10 cellular contexts compared by ENCODE assay signal in the genomic region with DNA sequence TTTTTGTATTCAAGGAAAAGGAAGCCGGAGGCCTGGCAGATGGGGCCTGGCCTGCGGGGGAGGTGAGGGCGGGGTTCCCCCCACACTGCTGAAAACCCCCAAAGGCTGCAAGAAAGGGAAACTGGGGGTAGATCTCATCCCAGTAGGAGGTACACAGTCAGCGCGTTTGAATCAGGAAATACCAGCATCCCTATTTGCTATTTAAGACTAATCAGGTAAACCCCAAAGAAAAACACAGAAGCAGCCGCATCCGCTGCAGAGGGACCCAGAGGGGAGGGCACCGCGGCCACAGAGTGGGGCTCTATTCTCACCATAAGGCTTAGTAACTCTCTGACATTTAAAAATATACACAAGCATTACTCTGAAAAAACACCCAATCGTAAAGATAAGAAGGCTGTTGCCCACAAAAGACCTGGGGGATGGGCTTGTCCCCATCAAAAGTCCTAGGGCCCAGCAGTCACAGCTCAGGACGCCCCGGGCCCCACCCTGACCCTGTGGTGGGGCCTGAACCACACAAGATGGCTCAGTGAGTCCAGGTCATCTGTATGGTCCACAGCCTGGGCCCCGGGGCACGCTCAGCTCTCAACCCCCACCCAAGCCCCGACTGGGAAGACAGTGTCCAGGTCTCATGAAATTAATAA. TPM values are rescaled to one million over a fixed set of nuclear protein-coding genes. Genes with fewer than 3 reads are reported as not detected.
DNase-seq lines count a peak whose midpoint lies in the region; ATAC-seq and TF ChIP-seq lines count a peak whose summit lies in the region.
"Had no signal": no experiment of that assay in that cellular context is flagged by ENCODE, and none has a peak within 500 bp of the region (broad histone marks: within the 10 kb centered on the region; RNA-seq: fewer than 3 reads in every experiment).

No MANE protein-coding gene starts in this region.

- DNase-seq in stimulated activated CD4-positive, alpha-beta T cell treated with anti-CD3 and anti-CD28 coated beads, Interleukin-15, amount 100 ng/mL, for 24 hours, result peak; percentile 33
- DNase-seq in stimulated activated CD4-positive, alpha-beta T cell treated with anti-CD3 and anti-CD28 coated beads, Interleukin-4, amount 100 ng/mL, for 4 hours, result no peak
- DNase-seq in T-helper 2 cell treated with Interferon-gamma antibody and Interleukin-4, amounts not matched to agents 5 μg/mL and 100 μg/mL, for 36 hours (ENCODE audit: low spot score), result peak; percentile 63
- DNase-seq in cardiac septum (ENCODE audit: low spot score) (no peak), erythroblast (lab: John Stamatoyannopoulos, UW) (no peak)
- DNase-seq: NCI-H2029 treated with DMSO at 0.1 percent for 48 hours had no signal

- peaks cover 12% of the 10 kb centered on the region for H3K9me3 Mint-ChIP-seq in T-helper 2 cell treated with Interferon-gamma antibody and Interleukin-4, amounts not matched to agents 5 μg/mL and 100 μg/mL, for 36 hours
- H3K9me3 Mint-ChIP-seq in stimulated activated naive CD8-positive, alpha-beta T cell treated with anti-CD3 and anti-CD28 coated beads, Interleukin-15, Interleukin-2, amounts not matched to agents 100 ng/mL and 50 ng/mL, for 24 hours, result peaks cover 5% of the 10 kb centered on the region

- peak overlapping the region; percentile 34 for H3K4me3 Mint-ChIP-seq in T-helper 2 cell treated with Interferon-gamma antibody and Interleukin-4, amounts not matched to agents 5 μg/mL and 100 μg/mL, for 36 hours
- H3K4me3 Mint-ChIP-seq in stimulated activated naive CD8-positive, alpha-beta T cell treated with anti-CD3 and anti-CD28 coated beads, Interleukin-15, Interleukin-2, amounts not matched to agents 100 ng/mL and 50 ng/mL, for 24 hours, result peak overlapping the region; percentile 60

- H3K4me1 Mint-ChIP-seq in T-helper 2 cell treated with Interferon-gamma antibody and Interleukin-4, amounts not matched to agents 5 μg/mL and 100 μg/mL, for 36 hours (ENCODE audit: low read depth), result peaks cover 11% of the 10 kb centered on the region
- H3K4me1 Mint-ChIP-seq in stimulated activated naive CD8-positive, alpha-beta T cell treated with anti-CD3 and anti-CD28 coated beads, Interleukin-15, Interleukin-2, amounts not matched to agents 100 ng/mL and 50 ng/mL, for 24 hours (ENCODE audit: low read depth), result peaks cover 21% of the 10 kb centered on the region

- no peak for TF ChIP-seq POLR2A in erythroblast (IDR thresholded peaks at IDR 0.05; ENCODE audit: low read length)

- peaks cover 4% of the 10 kb centered on the region for H3K27me3 Mint-ChIP-seq in T-helper 2 cell treated with Interferon-gamma antibody and Interleukin-4, amounts not matched to agents 5 μg/mL and 100 μg/mL, for 36 hours (ENCODE audit: low read depth)
- H3K27me3 Mint-ChIP-seq in stimulated activated naive CD8-positive, alpha-beta T cell treated with anti-CD3 and anti-CD28 coated beads, Interleukin-15, Interleukin-2, amounts not matched to agents 100 ng/mL and 50 ng/mL, for 24 hours, result peaks cover 6% of the 10 kb centered on the region

- ATAC-seq in GM18517 (IDR thresholded peaks at IDR 0.05; ENCODE audit: unreplicated experiment), result no peak

- peak overlapping the region; percentile 3 for H3K27ac ChIP-seq in angular gyrus (ENCODE audit: low read depth, low read length)

- H3K27ac Mint-ChIP-seq in T-helper 2 cell treated with Interferon-gamma antibody and Interleukin-4, amounts not matched to agents 5 μg/mL and 100 μg/mL, for 36 hours, result peak overlapping the region; percentile 67
- H3K27ac Mint-ChIP-seq in stimulated activated naive CD8-positive, alpha-beta T cell treated with anti-CD3 and anti-CD28 coated beads, Interleukin-15, Interleukin-2, amounts not matched to agents 100 ng/mL and 50 ng/mL, for 24 hours, result peak overlapping the region; percentile 78

- intact Hi-C loops in cardiac septum (cut with DNase I), result loop anchor here (5.0 kb wide), 2 partner anchors 51 to 76 kb away; no protein-coding TSS in a partner anchor

- H3K36me3 Mint-ChIP-seq in T-helper 2 cell treated with Interferon-gamma antibody and Interleukin-4, amounts not matched to agents 5 μg/mL and 100 μg/mL, for 36 hours (ENCODE audit: low read depth), result peaks cover 2% of the 10 kb centered on the region
- H3K36me3 Mint-ChIP-seq in stimulated activated naive CD8-positive, alpha-beta T cell treated with anti-CD3 and anti-CD28 coated beads, Interleukin-15, Interleukin-2, amounts not matched to agents 100 ng/mL and 50 ng/mL, for 24 hours (ENCODE audit: low read depth), result no peaks in the 10 kb centered on the region

RNA-seq across cellular contexts. Expression of gene KCNQ2, which starts 31.2 kb away (rescaled TPM):
- 0.86 TPM for total RNA-seq in cardiac septum
- total RNA-seq: mesenteric fat pad had no signal

RNA-seq across cellular contexts. Expression of gene EEF1A2, which starts 57.6 kb away (rescaled TPM):
- total RNA-seq in cardiac septum, result 1,211 TPM

Comparison
In these comparisons a context has a peak if more than half of its experiments do, and no peak if none do; other contexts are left out.
1. DNase-seq: peak in stimulated activated CD4-positive, alpha-beta T cell treated with anti-CD3 and anti-CD28 coated beads, Interleukin-15, amount 100 ng/mL, for 24 hours (single experiment) and T-helper 2 cell treated with Interferon-gamma antibody and Interleukin-4, amounts not matched to agents 5 μg/mL and 100 μg/mL, for 36 hours (single experiment); none in stimulated activated CD4-positive, alpha-beta T cell treated with anti-CD3 and anti-CD28 coated beads, Interleukin-4, amount 100 ng/mL, for 4 hours (0 of 2), cardiac septum (single experiment) and erythroblast (0 of 2).